8 cellular contexts compared by ENCODE assay signal in the genomic region with DNA sequence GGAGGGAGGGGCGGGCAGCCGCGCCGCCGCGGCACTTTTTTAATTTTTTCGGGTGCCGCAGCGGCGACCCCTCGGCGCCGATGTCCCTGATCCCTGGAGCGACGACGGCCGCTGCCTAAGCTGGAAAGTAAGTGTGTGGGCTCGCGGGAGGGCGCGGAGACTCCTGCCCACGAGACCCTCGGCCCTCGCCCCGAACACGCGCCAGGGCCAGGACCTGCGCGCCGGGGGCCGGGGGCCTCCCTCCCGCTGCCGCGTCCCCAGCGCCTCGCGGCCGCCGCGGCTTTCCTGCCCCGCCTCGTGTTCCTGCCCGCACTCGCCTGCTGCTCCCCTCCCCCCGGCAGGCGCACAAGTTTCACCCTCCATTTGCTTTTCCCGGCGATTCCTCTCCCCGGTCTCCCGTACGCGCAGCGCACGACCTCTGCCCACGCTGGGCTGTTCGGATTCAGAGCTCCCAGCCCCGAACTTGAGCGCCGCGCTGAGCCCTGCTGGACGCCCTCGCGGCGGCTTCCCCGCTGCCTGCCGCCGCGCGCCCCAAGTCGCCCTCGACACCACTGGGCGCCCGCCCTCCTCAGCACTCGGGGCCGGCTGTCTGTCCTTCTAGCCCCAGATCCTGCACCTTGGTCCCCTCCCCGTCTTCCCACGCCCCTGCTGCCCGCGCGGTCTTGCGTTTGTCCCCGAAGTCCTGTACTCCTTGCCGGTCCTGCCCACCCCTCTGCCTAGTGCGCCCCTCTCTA. TPM values are rescaled to one million over a fixed set of nuclear protein-coding genes. Genes with fewer than 3 reads are reported as not detected.
A peak's percentile ranks its signal among the peaks of the same experiment; 100 is the strongest.
DNase-seq lines count a peak whose midpoint lies in the region; ATAC-seq and TF ChIP-seq lines count a peak whose summit lies in the region.

No MANE protein-coding gene starts in this region.

- POLR2A ChIA-PET in AG04449 (lab: Yijun Ruan, JAX), result interaction anchor here (0.9 kb wide), 1 partner anchor 8 kb away, joined by 3 read pairs; no protein-coding TSS in a partner anchor

- peaks cover 14% of the 10 kb centered on the region for H3K27me3 Mint-ChIP-seq in endothelial cell (ENCODE audit: unreplicated experiment)

- peak overlapping the region; percentile 99 for H3K4me3 Mint-ChIP-seq in endothelial cell (ENCODE audit: unreplicated experiment)

- ATAC-seq in GM18861 (IDR thresholded peaks at IDR 0.05; ENCODE audit: unreplicated experiment), result peak; percentile 8
- ATAC-seq in HG03097 (IDR thresholded peaks at IDR 0.05; ENCODE audit: low FRiP score, unreplicated experiment), result peak; percentile 26

- peaks cover 11% of the 10 kb centered on the region for H3K36me3 Mint-ChIP-seq in endothelial cell (ENCODE audit: low read depth, unreplicated experiment)

- CTCF ChIA-PET in AG04449 (lab: Yijun Ruan, JAX), result interaction anchor here (0.7 to 3.3 kb wide), 12 partner anchors 10 to 433 kb away, joined by 3 to 20 read pairs (median 4); no protein-coding TSS in a partner anchor

- H3K4me1 Mint-ChIP-seq in endothelial cell (ENCODE audit: unreplicated experiment), result peaks cover 25% of the 10 kb centered on the region

- peak; percentile 17 for TF ChIP-seq CTCF in AG04449 (IDR thresholded peaks at IDR 0.05; ENCODE audit: insufficient read depth, low read length, missing control alignments)
- TF ChIP-seq CTCF in endothelial cell (IDR thresholded peaks at IDR 0.05; ENCODE audit: unreplicated experiment), result no peak

- no peaks in the 10 kb centered on the region for H3K9me3 Mint-ChIP-seq in endothelial cell (ENCODE audit: unreplicated experiment)

- H3K27ac Mint-ChIP-seq in endothelial cell (ENCODE audit: unreplicated experiment), result peak overlapping the region; percentile 75

- no peak for DNase-seq in AG04449 (ENCODE audit: low read depth, low spot score)
- peak; percentile 76 for DNase-seq in NCI-H69 (lab: John Stamatoyannopoulos, UW)
- peak; percentile 8 to 9 for DNase-seq in activated CD8-positive, alpha-beta memory T cell treated with anti-CD3 and anti-CD28 coated beads for 4 hours (ENCODE audit: low read depth in 2 of 2)
- DNase-seq in endothelial cell (ENCODE audit: low spot score), result peak; percentile 70
- peak; percentile 56 for DNase-seq in midbrain (lab: John Stamatoyannopoulos, UW)
- peak; percentile 23 to 32 for DNase-seq in stimulated activated CD8-positive, alpha-beta memory T cell treated with anti-CD3 and anti-CD28 coated beads, Interleukin-2, amount 100 ng/mL, for 48 hours (ENCODE audit: low read depth in 2 of 2)

- H3K4me3 ChIP-seq in AG04449 (ENCODE audit: low read depth, low read length), result peak overlapping the region; percentile 82

RNA-seq across cellular contexts. Expression of a gene that starts 0.5 kb away (rescaled TPM):
- total RNA-seq in endothelial cell (ENCODE audit: unreplicated experiment), result 64.9 TPM

RNA-seq across cellular contexts. Expression of a gene that starts 0.7 kb away (rescaled TPM):
- total RNA-seq in endothelial cell (ENCODE audit: unreplicated experiment), result 2.2 TPM
